In genomic region chr19:45322744-45323281, GRCh38 we compare ENCODE assay signal across 13 cellular contexts. TPM values are rescaled to one million over a fixed set of nuclear protein-coding genes. Genes with fewer than 3 reads are reported as not detected.
DNase-seq lines count a peak whose midpoint lies in the region; ATAC-seq and TF ChIP-seq lines count a peak whose summit lies in the region.
"Had no signal": no experiment of that assay in that cellular context is flagged by ENCODE, and none has a peak within 500 bp of the region (broad histone marks: within the 10 kb centered on the region; RNA-seq: fewer than 3 reads in every experiment).

CKM (minus strand) TSS chr19:45322875; CDS start chr19:45319713, 3,162 bp downstream.

- H2AFZ ChIP-seq in osteoblast (ENCODE audit: low read length), result peak within 1 kb of the TSS; percentile 68

- intact Hi-C loops in Right ventricle myocardium superior (cut with DNase I) (no loop called here), left lung (cut with DNase I) (no loop called here)

- H3K9me3 ChIP-seq in SJCRH30 (replicated peaks), result no peaks in the 10 kb centered on the region
- H3K9me3 ChIP-seq in osteoblast (ENCODE audit: low read depth, low read length), result no peaks in the 10 kb centered on the region
- no peaks in the 10 kb centered on the region for H3K9me3 ChIP-seq in left lung

- ATAC-seq in Right ventricle myocardium superior (ENCODE audit: poor library complexity) (peak; percentile 80), left lung (no peak), HG03135 (IDR thresholded peaks at IDR 0.05; ENCODE audit: unreplicated experiment) (no peak)
- no peak for ATAC-seq in activated CD4-positive, CD25-positive, alpha-beta regulatory T cell treated with anti-CD3 and anti-CD28 coated beads, Interleukin-2, amount 50 U/mL, for 24 hours
- ATAC-seq: naive thymus-derived CD8-positive, alpha-beta T cell had no signal

- DNase-seq in AG04449 (ENCODE audit: low read depth, low spot score) (no peak), SJCRH30 (no peak), Right ventricle myocardium superior (peak; percentile 87), osteoblast (ENCODE audit: insufficient read length, low spot score, missing footprints) (peak; percentile 74), left lung (no peak), cortex of kidney (lab: John Stamatoyannopoulos, UW) (no peak)
- DNase-seq: cerebellar nuclear complex; naive thymus-derived CD8-positive, alpha-beta T cell; stimulated activated CD4-positive, alpha-beta T cell treated with anti-CD3 and anti-CD28 coated beads, Interleukin-4, amount 100 ng/mL, for 1 hour; substantia nigra had no signal

- peaks cover 6% of the 10 kb centered on the region for H3K27me3 ChIP-seq in SJCRH30
- H3K27me3 ChIP-seq in osteoblast (ENCODE audit: insufficient read depth, low read length), result peaks cover 4% of the 10 kb centered on the region
- H3K27me3 ChIP-seq in left lung, result peaks cover 14 to 71% of the 10 kb centered on the region in 2 donors

- CTCF ChIA-PET in AG04449 (lab: Yijun Ruan, JAX), result interaction anchor here (8.2 kb wide), 1 partner anchor 16 kb away, joined by 57 read pairs; no protein-coding TSS in a partner anchor

- H3K4me2 ChIP-seq in osteoblast (ENCODE audit: insufficient read depth, low read length), result peak within 1 kb of the TSS; percentile 76

- POLR2A ChIA-PET in AG04449 (lab: Yijun Ruan, JAX), result no interaction called here

- peaks cover 21% of the 10 kb centered on the region for H3K4me1 ChIP-seq in SJCRH30
- peaks cover 13% of the 10 kb centered on the region for H3K4me1 ChIP-seq in osteoblast (ENCODE audit: insufficient read depth, low read length)
- H3K4me1 ChIP-seq in left lung, result peaks cover 0 to 4% of the 10 kb centered on the region in 2 donors

- TF ChIP-seq CTCF in AG04449 (IDR thresholded peaks at IDR 0.05; ENCODE audit: insufficient read depth, low read length, missing control alignments) (no peak), osteoblast (IDR thresholded peaks at IDR 0.05; ENCODE audit: extremely low read depth, low read depth, low read length) (no peak), left lung (IDR thresholded peaks at IDR 0.05) (no peak)

- peak within 1 kb of the TSS; percentile 33 for H3K4me3 ChIP-seq in AG04449 (ENCODE audit: low read depth, low read length)
- H3K4me3 ChIP-seq in SJCRH30, result peak within 1 kb of the TSS; percentile 34
- peak within 1 kb of the TSS; percentile 50 for H3K4me3 ChIP-seq in osteoblast (ENCODE audit: insufficient read depth, low read length)
- no peak within 1 kb of the TSS for H3K4me3 ChIP-seq in left lung

- no peaks in the 10 kb centered on the region for H3K36me3 ChIP-seq in SJCRH30
- H3K36me3 ChIP-seq in osteoblast (ENCODE audit: insufficient read depth, low read length), result no peaks in the 10 kb centered on the region
- no peaks in the 10 kb centered on the region for H3K36me3 ChIP-seq in left lung

- no peak within 1 kb of the TSS for H3K27ac ChIP-seq in SJCRH30
- no peak within 1 kb of the TSS for H3K27ac ChIP-seq in osteoblast (ENCODE audit: low read depth, low read length)
- H3K27ac ChIP-seq in left lung, result no peak within 1 kb of the TSS

- no peaks in the 10 kb centered on the region for H4K20me1 ChIP-seq in osteoblast (ENCODE audit: insufficient read depth, low read length)

- no peaks in the 10 kb centered on the region for H3K79me2 ChIP-seq in osteoblast (ENCODE audit: insufficient read depth, low read length)

RNA-seq across cellular contexts. Expression of gene CKM, which starts in this region (rescaled TPM):
- 3.9 and 4.6 TPM in 2 replicates for total RNA-seq in SJCRH30 (2014; rRNA removed; shearing (Covaris generic))
- total RNA-seq in Right ventricle myocardium superior, result 6,434 TPM
- under 0.01 and 0.36 TPM in 2 replicates for total RNA-seq in osteoblast
- 1 to 10 TPM; 1.2 to 1.7 TPM for total RNA-seq in left lung
- total RNA-seq: activated T-helper 1 cell treated with anti-CD3 and anti-CD28 coated beads, Interleukin-12 subunit alpha, Interleukin-12 subunit beta, Interleukin-2, Interleukin-4 antibody, amounts not matched to agents 30 ng/mL and 10 ng/mL and 1 ng/mL, durations not matched to agents 14 hours and 24 hours and 36 hours; naive thymus-derived CD8-positive, alpha-beta T cell had no signal

Comparison
In these comparisons a context has a peak if more than half of its experiments do, and no peak if none do; other contexts are left out.
1. RNA of gene CKM (total RNA-seq): 6,434 TPM in Right ventricle myocardium superior (single experiment); 3.9 to 4.6 TPM in SJCRH30, 1.2 to 1.7 TPM in left lung and under 0.01 to 0.36 TPM in osteoblast; every median in the first group is over 1,000 times any median in the second.
2. Peak in DNase-seq, H3K4me3 ChIP-seq and H3K4me2 ChIP-seq in osteoblast; RNA of the gene not detected or under 1 TPM.
3. H3K4me3 ChIP-seq: peak in AG04449 (single experiment) and SJCRH30 (single experiment); none in left lung (0 of 2).